ENCODE assay signal across 1 cellular context in genomic region chr12:25197608-25198007, GRCh38.
TF ChIP-seq lines count a peak whose summit lies in the region.

No MANE protein-coding gene starts in this region.

TF ChIP-seq in K562, 482 proteins besides CTCF, POLR2A, EP300 and RAD21:
- TF ChIP-seq NFIC (IDR thresholded peaks at IDR 0.05) (peak; percentile 57), E2F3 (CRISPR knock-in tag; IDR thresholded peaks at IDR 0.05) (no peak)
